1 cellular context compared by ENCODE assay signal in the genomic region with DNA sequence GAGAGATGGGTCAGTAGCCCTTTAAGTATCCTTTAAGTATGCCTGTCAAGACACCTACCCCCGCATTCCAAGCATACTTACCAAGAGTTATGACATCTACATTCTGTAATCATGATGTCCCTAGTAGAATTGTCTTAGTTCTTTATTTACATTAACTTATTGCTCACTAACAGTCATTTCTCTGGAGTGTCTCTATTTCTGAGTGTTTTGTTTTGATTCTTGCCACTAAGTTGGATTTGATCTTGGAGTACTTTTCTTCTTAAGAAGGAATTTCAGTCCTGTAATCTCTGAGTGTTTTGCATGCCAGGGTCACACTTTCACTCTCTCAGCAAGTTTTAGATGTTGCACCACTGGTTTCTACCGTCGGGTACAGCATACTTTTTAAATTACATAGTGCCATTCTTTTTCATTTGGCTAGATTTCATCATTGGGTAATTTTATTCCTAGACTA.
TF ChIP-seq lines count a peak whose summit lies in the region.

No MANE protein-coding gene starts in this region.

TF ChIP-seq in A549, 52 proteins besides CTCF, POLR2A, EP300 and RAD21 (continued from another document):
- TF ChIP-seq HMGXB4 (CRISPR knock-in tag; IDR thresholded peaks at IDR 0.05; ENCODE audit: borderline replicate concordance) (no peak), NPAS2 (CRISPR knock-in tag; IDR thresholded peaks at IDR 0.05; ENCODE audit: borderline replicate concordance) (no peak), CHD2 (IDR thresholded peaks at IDR 0.05; ENCODE audit: low read length, partially characterized antibody) (no peak), RNF2 (IDR thresholded peaks at IDR 0.05; ENCODE audit: borderline replicate concordance, low read depth) (no peak), CBX8 (IDR thresholded peaks at IDR 0.05) (no peak), POLR2AphosphoS2 (conservative IDR thresholded peaks at IDR 0.05; ENCODE audit: low read length) (no peak), NFE2L2 (conservative IDR thresholded peaks at IDR 0.05; ENCODE audit: low read length) (no peak), SREBF2 (IDR thresholded peaks at IDR 0.05) (no peak), MAFK (IDR thresholded peaks at IDR 0.05; ENCODE audit: partially characterized antibody) (no peak), HEYL (CRISPR knock-in tag; IDR thresholded peaks at IDR 0.05) (no peak), PHF8 (IDR thresholded peaks at IDR 0.05; ENCODE audit: borderline replicate concordance, low read depth) (no peak), ESRRA (IDR thresholded peaks at IDR 0.05; ENCODE audit: borderline replicate concordance, low read length) (no peak), USF2 (IDR thresholded peaks at IDR 0.05) (no peak), FOXS1 (CRISPR knock-in tag; IDR thresholded peaks at IDR 0.05) (peak; percentile 14; the same call in 1 of the 2 replicates), SMC3 (IDR thresholded peaks at IDR 0.05) (peak; percentile 28; the same call in 1 of the 3 replicates), RFX5 (IDR thresholded peaks at IDR 0.05) (no peak), ZSCAN20 (CRISPR knock-in tag; IDR thresholded peaks at IDR 0.05) (no peak), HOXB5 (CRISPR knock-in tag; IDR thresholded peaks at IDR 0.05) (no peak), MAZ (IDR thresholded peaks at IDR 0.05; ENCODE audit: borderline replicate concordance, low read depth, low read length) (no peak), TFCP2L1 (CRISPR knock-in tag; IDR thresholded peaks at IDR 0.05) (no peak), BCL3 (IDR thresholded peaks at IDR 0.05) (peak; percentile 81; the same call in 2 of the 3 replicates), ELK1 (IDR thresholded peaks at IDR 0.05; ENCODE audit: low read depth, low read length) (no peak), KDM1A (IDR thresholded peaks at IDR 0.05; ENCODE audit: low read depth) (no peak), EHMT2 (IDR thresholded peaks at IDR 0.05; ENCODE audit: low read depth) (no peak), MAX (IDR thresholded peaks at IDR 0.05) (peak; percentile 44; the same call in 1 of the 2 replicates), HOXB13 (CRISPR knock-in tag; IDR thresholded peaks at IDR 0.05; ENCODE audit: low read depth) (no peak), RARB (CRISPR knock-in tag; IDR thresholded peaks at IDR 0.05) (no peak), KDM5A (IDR thresholded peaks at IDR 0.05) (no peak), CHD4 (IDR thresholded peaks at IDR 0.05; ENCODE audit: borderline replicate concordance) (no peak), HDAC2 (IDR thresholded peaks at IDR 0.05) (no peak), TP53 (CRISPR knock-in tag; IDR thresholded peaks at IDR 0.05) (no peak), NR3C1 (IDR thresholded peaks at IDR 0.05) (no peak)
- TF ChIP-seq, protein P1, sequence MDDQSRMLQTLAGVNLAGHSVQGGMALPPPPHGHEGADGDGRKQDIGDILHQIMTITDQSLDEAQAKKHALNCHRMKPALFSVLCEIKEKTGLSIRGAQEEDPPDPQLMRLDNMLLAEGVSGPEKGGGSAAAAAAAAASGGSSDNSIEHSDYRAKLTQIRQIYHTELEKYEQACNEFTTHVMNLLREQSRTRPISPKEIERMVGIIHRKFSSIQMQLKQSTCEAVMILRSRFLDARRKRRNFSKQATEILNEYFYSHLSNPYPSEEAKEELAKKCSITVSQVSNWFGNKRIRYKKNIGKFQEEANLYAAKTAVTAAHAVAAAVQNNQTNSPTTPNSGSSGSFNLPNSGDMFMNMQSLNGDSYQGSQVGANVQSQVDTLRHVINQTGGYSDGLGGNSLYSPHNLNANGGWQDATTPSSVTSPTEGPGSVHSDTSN (IDR thresholded peaks at IDR 0.05), result 0 out of 2 replicates have a peak, but pooled peaks have one; percentile 39
- TF ChIP-seq, protein P2, sequence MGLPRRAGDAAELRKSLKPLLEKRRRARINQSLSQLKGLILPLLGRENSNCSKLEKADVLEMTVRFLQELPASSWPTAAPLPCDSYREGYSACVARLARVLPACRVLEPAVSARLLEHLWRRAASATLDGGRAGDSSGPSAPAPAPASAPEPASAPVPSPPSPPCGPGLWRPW (IDR thresholded peaks at IDR 0.05), result peak; percentile 71
- TF ChIP-seq, protein P3, sequence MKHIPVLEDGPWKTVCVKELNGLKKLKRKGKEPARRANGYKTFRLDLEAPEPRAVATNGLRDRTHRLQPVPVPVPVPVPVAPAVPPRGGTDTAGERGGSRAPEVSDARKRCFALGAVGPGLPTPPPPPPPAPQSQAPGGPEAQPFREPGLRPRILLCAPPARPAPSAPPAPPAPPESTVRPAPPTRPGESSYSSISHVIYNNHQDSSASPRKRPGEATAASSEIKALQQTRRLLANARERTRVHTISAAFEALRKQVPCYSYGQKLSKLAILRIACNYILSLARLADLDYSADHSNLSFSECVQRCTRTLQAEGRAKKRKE (CRISPR knock-in tag; IDR thresholded peaks at IDR 0.05; ENCODE audit: low read depth), result no peak
